ENCODE assay signal across 8 cellular contexts in genomic region chr4:82372874-82373815, GRCh38. TPM values are rescaled to one million over a fixed set of nuclear protein-coding genes. Genes with fewer than 3 reads are reported as not detected.
DNase-seq lines count a peak whose midpoint lies in the region; ATAC-seq and TF ChIP-seq lines count a peak whose summit lies in the region.

No MANE protein-coding gene starts in this region.

- peak overlapping the region; percentile 97 for H3K4me3 Mint-ChIP-seq in chondrocyte (ENCODE audit: unreplicated experiment)

- peak overlapping the region; percentile 95 for H3K4me3 ChIP-seq in AG04449 (ENCODE audit: low read depth, low read length)

- peak overlapping the region; percentile 100 for H3K27ac Mint-ChIP-seq in chondrocyte (ENCODE audit: unreplicated experiment)

- H3K9me3 Mint-ChIP-seq in chondrocyte (ENCODE audit: low read depth) = no peaks in the 10 kb centered on the region

- no peaks in the 10 kb centered on the region for H3K27me3 Mint-ChIP-seq in chondrocyte (ENCODE audit: low read depth)

- no peak for DNase-seq in AG04449 (ENCODE audit: low read depth, low spot score)
- DNase-seq in NCI-H2227 treated with DMSO at 0.1 percent for 48 hours (lab: John Stamatoyannopoulos, UW) = peak; percentile 48
- DNase-seq in activated CD4-positive, alpha-beta T cell treated with anti-CD3 and anti-CD28 coated beads for 1 hour = peak; percentile 37
- DNase-seq in chondrocyte (ENCODE audit: low spot score) = no peak
- DNase-seq in left kidney (ENCODE audit: low read depth, low spot score) = peak; percentile 94
- DNase-seq in stimulated activated CD4-positive, alpha-beta T cell treated with anti-CD3 and anti-CD28 coated beads, Interleukin-1b, Interleukin-23, amount 100 ng/mL, for 48 hours = peak; percentile 85

- no peak for TF ChIP-seq CTCF in AG04449 (IDR thresholded peaks at IDR 0.05; ENCODE audit: insufficient read depth, low read length, missing control alignments)
- TF ChIP-seq CTCF in chondrocyte (IDR thresholded peaks at IDR 0.05) = peak; percentile 22

- H3K4me1 Mint-ChIP-seq in chondrocyte (ENCODE audit: low read depth) = peaks cover 57% of the 10 kb centered on the region

- ATAC-seq in GM18868 (IDR thresholded peaks at IDR 0.05; ENCODE audit: unreplicated experiment) (peak; percentile 25), HG03135 (IDR thresholded peaks at IDR 0.05; ENCODE audit: unreplicated experiment) (peak; percentile 19)

- POLR2A ChIA-PET in AG04449 (lab: Yijun Ruan, JAX) = interaction anchor here (1.3 to 1.9 kb wide), 3 partner anchors 10 to 56 kb away, joined by 5 to 26 read pairs (median 6); no protein-coding TSS in a partner anchor

- CTCF ChIA-PET in AG04449 (lab: Yijun Ruan, JAX) = interaction anchor here (4.2 kb wide), 1 partner anchor 12 kb away, joined by 41 read pairs; no protein-coding TSS in a partner anchor

- peaks cover 6% of the 10 kb centered on the region for H3K36me3 Mint-ChIP-seq in chondrocyte (ENCODE audit: low read depth)

RNA-seq across cellular contexts. Expression of gene HNRNPD, which starts 0.6 kb away (rescaled TPM):
- total RNA-seq in chondrocyte = 124 to 177 TPM (median 127 TPM) in 3 replicates

RNA-seq across cellular contexts. Expression of gene HNRNPDL, which starts 57.1 kb away (rescaled TPM):
- total RNA-seq in chondrocyte = 206 to 325 TPM (median 211 TPM) in 3 replicates

RNA-seq across cellular contexts. Expression of gene ENOPH1, which starts 57.2 kb away (rescaled TPM):
- total RNA-seq in chondrocyte = 32.2 to 33.6 TPM (median 33.1 TPM) in 3 replicates

Comparison
In these comparisons a context has a peak if more than half of its experiments do, and no peak if none do; other contexts are left out.
1. DNase-seq: peak in NCI-H2227 treated with DMSO at 0.1 percent for 48 hours (single experiment), activated CD4-positive, alpha-beta T cell treated with anti-CD3 and anti-CD28 coated beads for 1 hour (single experiment), left kidney (single experiment) and stimulated activated CD4-positive, alpha-beta T cell treated with anti-CD3 and anti-CD28 coated beads, Interleukin-1b, Interleukin-23, amount 100 ng/mL, for 48 hours (single experiment); none in AG04449 (single experiment) and chondrocyte (single experiment).